Comparison of ENCODE assay signal across 30 cellular contexts in the genomic region with DNA sequence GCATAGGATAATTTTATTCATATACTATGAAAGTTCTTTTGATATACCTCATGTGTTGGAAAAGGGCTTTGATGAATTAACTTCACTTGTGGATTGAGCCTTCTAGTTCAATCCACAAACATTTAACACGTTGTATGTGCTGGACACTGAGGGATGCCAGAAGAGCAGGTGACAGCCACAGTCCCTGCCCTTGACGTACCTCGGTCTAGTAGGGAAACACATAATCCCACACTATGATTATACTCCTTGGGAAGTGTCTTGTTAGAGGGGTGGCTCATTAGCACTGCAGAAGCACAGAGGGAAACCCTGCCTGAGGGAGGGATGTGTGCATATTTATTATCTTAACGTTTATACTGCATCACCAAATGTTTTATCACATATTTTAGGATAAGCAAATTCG.
DNase-seq lines count a peak whose midpoint lies in the region; ATAC-seq and TF ChIP-seq lines count a peak whose summit lies in the region.
"Had no signal": no experiment of that assay in that cellular context is flagged by ENCODE, and none has a peak within 500 bp of the region (broad histone marks: within the 10 kb centered on the region; RNA-seq: fewer than 3 reads in every experiment).

No MANE protein-coding gene starts in this region.

- no peaks in the 10 kb centered on the region for H3K27me3 Mint-ChIP-seq in activated T-cell treated with anti-CD3 and anti-CD28 coated beads, Interleukin-2, amount 50 U/mL, for 24 hours
- no peaks in the 10 kb centered on the region for H3K27me3 Mint-ChIP-seq in effector memory CD8-positive, alpha-beta T cell
- H3K27me3 Mint-ChIP-seq: naive B cell; stimulated activated naive CD8-positive, alpha-beta T cell treated with anti-CD3 and anti-CD28 coated beads, Interleukin-15, Interleukin-2, amounts not matched to agents 100 ng/mL and 50 ng/mL, for 24 hours had no signal

- H3K4me3 Mint-ChIP-seq in activated T-cell treated with anti-CD3 and anti-CD28 coated beads, Interleukin-2, amount 50 U/mL, for 24 hours = no peak overlapping the region
- no peak overlapping the region for H3K4me3 Mint-ChIP-seq in effector memory CD8-positive, alpha-beta T cell
- H3K4me3 Mint-ChIP-seq: H9, mesothelial cell of epicardium, naive B cell, WTC11 had no signal

- intact Hi-C loops in IMR-90 (cut with micrococcal nuclease) = no loop called here

- POLR2A ChIA-PET in IMR-90 (lab: Charles Lee; ENCODE audit: unreplicated experiment) = no interaction called here

- H3F3A ChIP-seq in smooth muscle cell (ENCODE audit: low read depth) = no peaks in the 10 kb centered on the region

- TF ChIP-seq CTCF in IMR-90 (conservative IDR thresholded peaks at IDR 0.05; ENCODE audit: low read depth, low read length) = no peak
- TF ChIP-seq CTCF in smooth muscle cell (IDR thresholded peaks at IDR 0.05; ENCODE audit: borderline replicate concordance, insufficient read depth, poor library complexity, severe bottlenecking) = no peak

- peaks cover 3 to 10% of the 10 kb centered on the region in 2 experiments; a peak in 2 of 4 replicates for H3K79me1 ChIP-seq in IMR-90 (ENCODE audit: low read depth in 1 of 2, low read length in 2 of 2)

- no peaks in the 10 kb centered on the region for H3K9me3 Mint-ChIP-seq in activated T-cell treated with anti-CD3 and anti-CD28 coated beads, Interleukin-2, amount 50 U/mL, for 24 hours
- no peaks in the 10 kb centered on the region for H3K9me3 Mint-ChIP-seq in effector memory CD8-positive, alpha-beta T cell
- H3K9me3 Mint-ChIP-seq: H9; mesothelial cell of epicardium; naive B cell; stimulated activated naive CD8-positive, alpha-beta T cell treated with anti-CD3 and anti-CD28 coated beads, Interleukin-15, Interleukin-2, amounts not matched to agents 100 ng/mL and 50 ng/mL, for 24 hours; WTC11 had no signal

- H4K8ac ChIP-seq in IMR-90 (ENCODE audit: low read depth in 2 of 2, low read length in 2 of 2) = no peak overlapping the region

- no peak for DNase-seq in activated T-cell treated with anti-CD3 and anti-CD28 coated beads, Interleukin-2, amount 50 U/mL, for 24 hours
- no peak for DNase-seq in activated T-cell treated with anti-CD3 and anti-CD28 coated beads, Interleukin-2, amount 50 U/mL, for 1 hour
- DNase-seq in IMR-90 (no peak), smooth muscle cell (lab: John Stamatoyannopoulos, UW; ENCODE audit: unreplicated experiment) (no peak), cerebellar nuclear complex (lab: John Stamatoyannopoulos, UW) (no peak), glomerular visceral epithelial cell (ENCODE audit: extremely low spot score) (no peak)
- DNase-seq in effector memory CD8-positive, alpha-beta T cell = no peak
- DNase-seq: activated CD4-positive, alpha-beta T cell treated with anti-CD3 and anti-CD28 coated beads, Interleukin-2, amount 50 U/mL, for 48 hours; activated naive CD4-positive, alpha-beta T cell; BE2C; Caco-2; dermis blood vessel endothelial cell; DMS79; GF-D8; H9; hypothalamus; left ventricle myocardium superior; naive B cell; NCI-H1092 treated with DMSO at 0.1 percent for 48 hours; NCI-H187 treated with DMSO at 0.1 percent for 48 hours; NCI-H524 treated with DMSO at 0.1 percent for 48 hours; NK-92 treated with Interleukin-12 subunit alpha and Interleukin-12 subunit beta, amount 100 ng/mL, for 24 hours; SJCRH30 had no signal

- H2BK15ac ChIP-seq in IMR-90 (ENCODE audit: low read depth, low read length) = no peak overlapping the region

- H3K27me3 ChIP-seq in IMR-90 (ENCODE audit: control insufficient read depth, insufficient read depth, low read length) (no peaks in the 10 kb centered on the region), smooth muscle cell (ENCODE audit: low read depth) (no peaks in the 10 kb centered on the region)
- H3K27me3 ChIP-seq: BE2C, cardiac muscle cell, gastroesophageal sphincter, SJCRH30 had no signal

- peaks cover 91% of the 10 kb centered on the region for H3K4me1 Mint-ChIP-seq in activated T-cell treated with anti-CD3 and anti-CD28 coated beads, Interleukin-2, amount 50 U/mL, for 24 hours (ENCODE audit: low read depth)
- H3K4me1 Mint-ChIP-seq in effector memory CD8-positive, alpha-beta T cell (ENCODE audit: low read depth in 2 of 2) = peaks cover 38 to 64% of the 10 kb centered on the region in 2 donors

- H3K23ac ChIP-seq in IMR-90 (ENCODE audit: low read depth, low read length) = no peak overlapping the region

- H3K36me3 ChIP-seq in IMR-90 (ENCODE audit: control insufficient read depth, insufficient read depth, low read length) (peaks cover 13% of the 10 kb centered on the region), smooth muscle cell (ENCODE audit: low read depth) (peaks cover 14% of the 10 kb centered on the region)

- no peak overlapping the region for H3K27ac ChIP-seq in IMR-90 (ENCODE audit: insufficient read depth, low read length)
- H3K27ac ChIP-seq in smooth muscle cell (ENCODE audit: low read depth) = peak overlapping the region; percentile 66
- H3K27ac ChIP-seq: cardiac muscle cell, SJCRH30, thoracic aorta had no signal

- CTCF ChIA-PET in IMR-90 (lab: Yijun Ruan, JAX) = interaction anchor here (0.9 kb wide), 1 partner anchor 10 kb away, joined by 3 read pairs; no protein-coding TSS in a partner anchor

- H3K79me2 ChIP-seq in smooth muscle cell (ENCODE audit: low read depth) = peaks cover 6% of the 10 kb centered on the region

- H2AFZ ChIP-seq in IMR-90 (replicated peaks; ENCODE audit: low read length, poor library complexity) (no peak overlapping the region), smooth muscle cell (ENCODE audit: low read depth) (no peak overlapping the region)

- no TSS peak for BruUV-seq in IMR-90 (replicated peaks; lab: Mats Ljungman, UMichigan)

- peaks cover 75% of the 10 kb centered on the region for H3K36me3 Mint-ChIP-seq in activated T-cell treated with anti-CD3 and anti-CD28 coated beads, Interleukin-2, amount 50 U/mL, for 24 hours (ENCODE audit: low read depth)
- H3K36me3 Mint-ChIP-seq in effector memory CD8-positive, alpha-beta T cell (ENCODE audit: insufficient read depth) = peaks cover 49% of the 10 kb centered on the region

- H2BK120ac ChIP-seq in IMR-90 (ENCODE audit: low read depth, low read length) = no peak overlapping the region

- no peak overlapping the region for H4K5ac ChIP-seq in IMR-90 (ENCODE audit: low read depth, low read length)

- 0 out of 2 replicates have a peak overlapping the region, but pooled peaks have one; percentile 7 for H3K4ac ChIP-seq in IMR-90 (ENCODE audit: low read depth, low read length)

- H3K14ac ChIP-seq in IMR-90 (replicated peaks; ENCODE audit: low read depth, low read length) = no peak overlapping the region

- no CpG with 5 or more reads among the region's 5 CpGs for WGBS in IMR-90 (ENCODE audit: extremely low coverage in 2 of 2, insufficient read length in 1 of 2), 2 experiments
- WGBS in smooth muscle cell (ENCODE audit: low lambda C conversion rate) = 91% methylated on average over 5 of the region's 5 CpGs

- no peak overlapping the region for H3K18ac ChIP-seq in IMR-90 (ENCODE audit: low read depth, low read length)

- no peak for ATAC-seq in IMR-90 (ENCODE audit: low read depth)
- ATAC-seq in effector memory CD8-positive, alpha-beta T cell (replicated peaks) = no peak
- ATAC-seq in GM18861 (IDR thresholded peaks at IDR 0.05; ENCODE audit: unreplicated experiment) = no peak
- ATAC-seq: gastroesophageal sphincter, left ventricle myocardium superior, WTC11 had no signal

- H2BK5ac ChIP-seq in IMR-90 (ENCODE audit: low read depth, low read length, poor library complexity, severe bottlenecking) = no peak overlapping the region

- TF ChIP-seq POLR2A in IMR-90 (IDR thresholded peaks at IDR 0.05; ENCODE audit: low read depth, low read length) = no peak

- H3K4me3 ChIP-seq in IMR-90 (ENCODE audit: insufficient read depth, low read depth, low read length) = no peak overlapping the region
- H3K4me3 ChIP-seq in smooth muscle cell = no peak overlapping the region
- H3K4me3 ChIP-seq: cardiac muscle cell, gastroesophageal sphincter, SJCRH30, thoracic aorta had no signal

- no peak overlapping the region for H3K9ac ChIP-seq in IMR-90 (ENCODE audit: low read depth, low read length)
- no peak overlapping the region for H3K9ac ChIP-seq in smooth muscle cell (ENCODE audit: low read depth)

- H3K9me3 ChIP-seq in IMR-90 (ENCODE audit: control insufficient read depth, insufficient read depth, low read length) = no peaks in the 10 kb centered on the region
- no peaks in the 10 kb centered on the region for H3K9me3 ChIP-seq in smooth muscle cell (replicated peaks; ENCODE audit: low read depth)
- H3K9me3 ChIP-seq: BE2C, Caco-2, gastroesophageal sphincter, SJCRH30, thoracic aorta had no signal

- no peak overlapping the region for H2AK9ac ChIP-seq in IMR-90 (replicated peaks; ENCODE audit: low read depth, low read length, poor library complexity)

- in situ Hi-C loops in IMR-90 (cut with MboI; ENCODE audit: low sequenced_read_pairs) = no loop called here

- no peak overlapping the region for H2AK5ac ChIP-seq in IMR-90 (ENCODE audit: low read depth, low read length)

- dilution Hi-C loops in IMR-90 (cut with HindIII; ENCODE audit: low sequenced_read_pairs, unreplicated experiment) = no loop called here

- no peak overlapping the region for H2BK20ac ChIP-seq in IMR-90 (ENCODE audit: low read depth, low read length)

- no peak overlapping the region for H4K91ac ChIP-seq in IMR-90 (ENCODE audit: insufficient read depth, low read depth, low read length)

- no peak for TF ChIP-seq RAD21 in IMR-90 (IDR thresholded peaks at IDR 0.05; ENCODE audit: low read length)

- H3K9me1 ChIP-seq in IMR-90 (ENCODE audit: insufficient read depth, low read length) = peaks cover 8% of the 10 kb centered on the region

- peak overlapping the region; percentile 6 for H3K27ac Mint-ChIP-seq in activated T-cell treated with anti-CD3 and anti-CD28 coated beads, Interleukin-2, amount 50 U/mL, for 24 hours
- peak overlapping the region; percentile 83 to 93 for H3K27ac Mint-ChIP-seq in effector memory CD8-positive, alpha-beta T cell
- H3K27ac Mint-ChIP-seq: H9, WTC11 had no signal

- no peaks in the 10 kb centered on the region for H3K4me1 ChIP-seq in IMR-90 (ENCODE audit: control insufficient read depth, insufficient read depth, low read length)
- no peaks in the 10 kb centered on the region for H3K4me1 ChIP-seq in smooth muscle cell (ENCODE audit: low read depth)
- H3K4me1 ChIP-seq: Caco-2, SJCRH30 had no signal

- no peak overlapping the region for H3K56ac ChIP-seq in IMR-90 (ENCODE audit: extremely low read depth, insufficient read depth, low read length)

- H4K20me1 ChIP-seq in IMR-90 (ENCODE audit: insufficient read depth, low read length) = no peaks in the 10 kb centered on the region
- no peaks in the 10 kb centered on the region for H4K20me1 ChIP-seq in smooth muscle cell (ENCODE audit: low read depth)

- no peak overlapping the region for H3K4me2 ChIP-seq in IMR-90 (ENCODE audit: low read depth, low read length)
- H3K4me2 ChIP-seq in smooth muscle cell = no peak overlapping the region

TF ChIP-seq in IMR-90, 13 proteins besides CTCF, POLR2A, EP300 and RAD21 (continues in another document):
- no peak for TF ChIP-seq SMC3 (IDR thresholded peaks at IDR 0.05; ENCODE audit: low read depth, low read length)
- TF ChIP-seq NFE2L2 (IDR thresholded peaks at IDR 0.05; ENCODE audit: low read depth, low read length) = no peak
- no peak for TF ChIP-seq MXI1 (IDR thresholded peaks at IDR 0.05; ENCODE audit: borderline replicate concordance, low read depth, low read length)
